ENCODE assay signal across 17 cellular contexts in genomic region chr9:105439428-105439827, GRCh38. TPM values are rescaled to one million over a fixed set of nuclear protein-coding genes. Genes with fewer than 3 reads are reported as not detected.
DNase-seq lines count a peak whose midpoint lies in the region; ATAC-seq and TF ChIP-seq lines count a peak whose summit lies in the region.
"Had no signal": no experiment of that assay in that cellular context is flagged by ENCODE, and none has a peak within 500 bp of the region (broad histone marks: within the 10 kb centered on the region; RNA-seq: fewer than 3 reads in every experiment).

No MANE protein-coding gene starts in this region.

- H3K79me2 ChIP-seq in GM23248 (ENCODE audit: insufficient read depth), result no peaks in the 10 kb centered on the region
- H3K79me2 ChIP-seq in osteoblast (ENCODE audit: insufficient read depth, low read length), result no peaks in the 10 kb centered on the region

- H3K27me3 ChIP-seq in GM23248 (replicated peaks; ENCODE audit: insufficient read depth), result no peaks in the 10 kb centered on the region
- H3K27me3 ChIP-seq in osteoblast (ENCODE audit: insufficient read depth, low read length), result no peaks in the 10 kb centered on the region
- H3K27me3 ChIP-seq: upper lobe of right lung had no signal

- H3K36me3 ChIP-seq in GM23248 (ENCODE audit: low read depth) (no peaks in the 10 kb centered on the region), osteoblast (ENCODE audit: insufficient read depth, low read length) (no peaks in the 10 kb centered on the region)
- H3K36me3 ChIP-seq: upper lobe of right lung had no signal

- H3K4me1 ChIP-seq in GM23248 (ENCODE audit: insufficient read depth) (peaks cover 21% of the 10 kb centered on the region), osteoblast (ENCODE audit: insufficient read depth, low read length) (peaks cover 8% of the 10 kb centered on the region)

- H3K9me2 ChIP-seq in GM23248 (ENCODE audit: insufficient read depth), result no peaks in the 10 kb centered on the region

- H3K9ac ChIP-seq in GM23248, result no peak overlapping the region

- TF ChIP-seq CTCF in fibroblast of the aortic adventitia (IDR thresholded peaks at IDR 0.05; ENCODE audit: insufficient read depth, low read length), result no peak
- TF ChIP-seq CTCF in osteoblast (IDR thresholded peaks at IDR 0.05; ENCODE audit: extremely low read depth, low read depth, low read length), result no peak

- DNase-seq in GM23248, result peak; percentile 39
- peak; percentile 16 for DNase-seq in NCI-H226
- peak; percentile 45 for DNase-seq in fibroblast of the aortic adventitia (ENCODE audit: low read depth)
- DNase-seq in myocyte (ENCODE audit: low read depth), result peak; percentile 91
- DNase-seq in osteoblast (ENCODE audit: insufficient read length, low spot score, missing footprints), result no peak
- DNase-seq in NCI-H1694 treated with DMSO at 0.1 percent for 48 hours (lab: John Stamatoyannopoulos, UW), result no peak
- no peak for DNase-seq in activated T-cell treated with anti-CD3 and anti-CD28 coated beads, Interleukin-2, amount 50 U/mL, for 48 hours
- DNase-seq: activated CD4-positive, alpha-beta T cell treated with anti-CD3 and anti-CD28 coated beads for 36 hours; cortex of kidney; DND-41; midbrain; NCI-H1436 treated with DMSO at 0.1 percent for 48 hours; NCI-H2171; NCI-H526 treated with DMSO at 0.1 percent for 48 hours; upper lobe of right lung had no signal

- H3K4me2 ChIP-seq in GM23248 (ENCODE audit: unreplicated experiment) (no peak overlapping the region), osteoblast (ENCODE audit: insufficient read depth, low read length) (no peak overlapping the region)

- H2AFZ ChIP-seq in GM23248 (no peak overlapping the region), osteoblast (ENCODE audit: low read length) (no peak overlapping the region)

- no peaks in the 10 kb centered on the region for H3K9me3 ChIP-seq in GM23248 (ENCODE audit: low read depth)
- no peaks in the 10 kb centered on the region for H3K9me3 ChIP-seq in osteoblast (ENCODE audit: low read depth, low read length)
- H3K9me3 ChIP-seq: upper lobe of right lung had no signal

- H3K27ac ChIP-seq in GM23248, result no peak overlapping the region
- no peak overlapping the region for H3K27ac ChIP-seq in osteoblast (ENCODE audit: low read depth, low read length)
- H3K27ac ChIP-seq: upper lobe of right lung had no signal

- no peak overlapping the region for H3K4me3 ChIP-seq in GM23248
- H3K4me3 ChIP-seq in fibroblast of the aortic adventitia (ENCODE audit: low read depth, low read length), result no peak overlapping the region
- no peak overlapping the region for H3K4me3 ChIP-seq in osteoblast (ENCODE audit: insufficient read depth, low read length)
- H3K4me3 ChIP-seq: upper lobe of right lung had no signal

- H4K20me1 ChIP-seq in GM23248 (ENCODE audit: insufficient read depth) (no peaks in the 10 kb centered on the region), osteoblast (ENCODE audit: insufficient read depth, low read length) (no peaks in the 10 kb centered on the region)

- in situ Hi-C loops in GM23248 (cut with MboI), result loop anchor here (25.0 kb wide), 1 partner anchor 273 kb away; no protein-coding TSS in a partner anchor

- no peak for ATAC-seq in HG02678 (IDR thresholded peaks at IDR 0.05; ENCODE audit: unreplicated experiment)
- ATAC-seq: activated CD4-positive, alpha-beta T cell treated with anti-CD3 and anti-CD28 coated beads for 36 hours; HCT116; upper lobe of right lung had no signal

- peaks cover 23% of the 10 kb centered on the region for H3F3A ChIP-seq in GM23248 (ENCODE audit: insufficient read depth)

RNA-seq across cellular contexts. Expression of gene FSD1L, which starts 8.4 kb away (rescaled TPM):
- 1.3 and 2.7 TPM in 2 replicates for total RNA-seq in GM23248 (2014; rRNA removed; shearing (Covaris generic))
- 2.0 and 2.7 TPM in 2 replicates for polyA plus RNA-seq in GM23248 (2016; fragmentation: Nextera tagmentation; extraction: Ambion mirVana)
- total RNA-seq in fibroblast of the aortic adventitia (ENCODE audit: low replicate concordance) (5.2 and 7.0 TPM in 2 replicates), myocyte (17.6 and 18.6 TPM in 2 replicates), osteoblast (6.5 and 7.1 TPM in 2 replicates)
- polyA plus RNA-seq in myocyte (2012), result 3.2 TPM

Comparison
In these comparisons a context has a peak if more than half of its experiments do, and no peak if none do; other contexts are left out.
1. DNase-seq: peak in GM23248 (single experiment), NCI-H226 (single experiment), fibroblast of the aortic adventitia (single experiment) and myocyte (single experiment); none in osteoblast (single experiment), NCI-H1694 treated with DMSO at 0.1 percent for 48 hours (single experiment) and activated T-cell treated with anti-CD3 and anti-CD28 coated beads, Interleukin-2, amount 50 U/mL, for 48 hours (0 of 2).